Comparison of ENCODE assay signal across 23 cellular contexts in genomic region chr2:101975171-101975870, GRCh38. TPM values are rescaled to one million over a fixed set of nuclear protein-coding genes. Genes with fewer than 3 reads are reported as not detected.
"Had no signal": no experiment of that assay in that cellular context is flagged by ENCODE, and none has a peak within 500 bp of the region (broad histone marks: within the 10 kb centered on the region; RNA-seq: fewer than 3 reads in every experiment).

No MANE protein-coding gene starts in this region.

- H3K27me3 ChIP-seq: colonic mucosa, heart left ventricle, ovary, right atrium auricular region, sigmoid colon, testis, tibial nerve had no signal

- H3K4me1 ChIP-seq: colonic mucosa, right atrium auricular region, testis had no signal

- ATAC-seq: left colon; naive thymus-derived CD4-positive, alpha-beta T cell; stimulated activated naive B cell treated with anti-CD40 and anti-IgM and Interleukin-4, amounts not matched to agents 10 μg/mL and 1 μg/mL and 100 μg/mL, for 72 hours; stimulated activated naive CD8-positive, alpha-beta T cell treated with anti-CD3 and anti-CD28 coated beads, Interleukin-15, amount 100 ng/mL, for 72 hours had no signal

- H3K4me3 Mint-ChIP-seq: endodermal cell; naive thymus-derived CD4-positive, alpha-beta T cell; nephron progenitor cell; stimulated activated naive B cell treated with anti-CD40 and anti-IgM and Interleukin-4, amounts not matched to agents 10 μg/mL and 1 μg/mL and 100 μg/mL, for 72 hours; stimulated activated naive CD8-positive, alpha-beta T cell treated with anti-CD3 and anti-CD28 coated beads, Interleukin-15, amount 100 ng/mL, for 72 hours had no signal

- H3K27ac Mint-ChIP-seq: endodermal cell; naive thymus-derived CD4-positive, alpha-beta T cell; nephron progenitor cell; stimulated activated naive B cell treated with anti-CD40 and anti-IgM and Interleukin-4, amounts not matched to agents 10 μg/mL and 1 μg/mL and 100 μg/mL, for 72 hours; stimulated activated naive CD8-positive, alpha-beta T cell treated with anti-CD3 and anti-CD28 coated beads, Interleukin-15, amount 100 ng/mL, for 72 hours had no signal

- H3K4me3 ChIP-seq: colonic mucosa, heart left ventricle, ovary, right atrium auricular region, sigmoid colon, skin epidermis, testis, tibial nerve had no signal

- H3K27ac ChIP-seq: colonic mucosa, right atrium auricular region, sigmoid colon, testis, tibial nerve had no signal

- H3K27me3 Mint-ChIP-seq: stimulated activated naive CD8-positive, alpha-beta T cell treated with anti-CD3 and anti-CD28 coated beads, Interleukin-15, amount 100 ng/mL, for 72 hours had no signal

- H3K9me3 ChIP-seq: colonic mucosa, ovary, right atrium auricular region, sigmoid colon, testis had no signal

- H3K4me1 Mint-ChIP-seq: endodermal cell; stimulated activated naive CD8-positive, alpha-beta T cell treated with anti-CD3 and anti-CD28 coated beads, Interleukin-15, amount 100 ng/mL, for 72 hours had no signal

- H3K36me3 ChIP-seq: colonic mucosa, heart left ventricle, ovary, right atrium auricular region, sigmoid colon, tibial nerve had no signal

- DNase-seq: colonic mucosa; effector CD4-positive, alpha-beta T cell; erythroblast; foreskin melanocyte; heart left ventricle; hippocampal formation; left colon; naive thymus-derived CD4-positive, alpha-beta T cell; sigmoid colon; stimulated activated CD4-positive, alpha-beta T cell treated with anti-CD3 and anti-CD28 coated beads, Interleukin-2, amount 100 ng/mL, for 24 hours; stimulated activated CD4-positive, alpha-beta T cell treated with anti-CD3 and anti-CD28 coated beads, Interleukin-4, amount 100 ng/mL, for 4 hours; stimulated activated naive B cell treated with anti-CD40 and anti-IgM and Interleukin-4, amounts not matched to agents 10 μg/mL and 1 μg/mL and 100 μg/mL, for 72 hours; stimulated activated naive CD8-positive, alpha-beta T cell treated with anti-CD3 and anti-CD28 coated beads, Interleukin-15, amount 100 ng/mL, for 72 hours; testis had no signal

RNA-seq across cellular contexts. Expression of gene IL1R2, which starts 16.4 kb away (rescaled TPM):
- total RNA-seq: dermis microvascular lymphatic vessel endothelial cell, endothelial cell of umbilical vein, glomerular endothelial cell had no signal
- polyA plus RNA-seq: endothelial cell of umbilical vein; naive thymus-derived CD4-positive, alpha-beta T cell had no signal
